Comparison of ENCODE assay signal across 10 cellular contexts in the genomic region with DNA sequence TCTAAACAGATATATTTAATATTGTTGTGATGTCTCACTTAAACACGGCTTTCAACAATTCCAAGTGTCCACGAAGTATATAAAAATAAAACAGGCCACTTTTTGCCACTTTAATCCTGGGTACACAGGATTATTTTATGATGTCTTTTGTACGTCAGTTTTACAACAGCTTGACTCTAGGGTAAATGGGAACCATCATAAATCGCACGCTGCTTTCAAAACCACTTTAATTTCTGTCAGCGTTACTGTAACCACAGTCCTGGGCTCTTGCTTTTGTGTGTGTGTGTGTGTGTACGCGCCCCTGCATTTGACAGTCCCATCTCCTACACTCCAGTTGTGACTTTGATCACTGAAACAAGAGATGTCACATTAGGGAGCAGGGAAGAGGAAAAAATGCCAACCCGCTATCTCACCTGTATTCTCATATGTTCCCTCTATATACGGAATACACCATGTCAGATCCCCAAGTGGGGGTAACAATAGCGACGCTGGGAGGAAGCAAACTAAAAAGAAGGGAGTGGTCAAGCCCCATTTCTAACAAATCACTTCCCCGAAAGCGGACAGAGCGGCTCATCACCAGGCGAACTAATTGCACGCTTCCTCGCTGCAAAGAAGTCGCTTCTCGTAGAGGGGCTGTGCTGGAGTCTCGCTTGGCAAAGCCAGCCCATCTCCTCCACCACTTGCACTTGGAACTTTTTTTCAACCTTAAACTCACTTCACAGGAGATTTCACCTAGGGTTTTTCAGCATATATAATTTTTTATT. TPM values are rescaled to one million over a fixed set of nuclear protein-coding genes. Genes with fewer than 3 reads are reported as not detected.
DNase-seq lines count a peak whose midpoint lies in the region; ATAC-seq and TF ChIP-seq lines count a peak whose summit lies in the region.
"Had no signal": no experiment of that assay in that cellular context is flagged by ENCODE, and none has a peak within 500 bp of the region (broad histone marks: within the 10 kb centered on the region; RNA-seq: fewer than 3 reads in every experiment).

No MANE protein-coding gene starts in this region.

- no peak for ATAC-seq in HG03159 (IDR thresholded peaks at IDR 0.05; ENCODE audit: unreplicated experiment)
- ATAC-seq: Panc1 had no signal

- no peak for TF ChIP-seq EP300 in suprapubic skin (IDR thresholded peaks at IDR 0.05)

- peaks cover 51% of the 10 kb centered on the region for H3K4me1 ChIP-seq in suprapubic skin

- DNase-seq in NCI-H2107 treated with DMSO at 0.1 percent for 48 hours (lab: John Stamatoyannopoulos, UW; ENCODE audit: unreplicated experiment): peak; percentile 13
- no peak for DNase-seq in NCI-H2107 (lab: John Stamatoyannopoulos, UW)
- DNase-seq in astrocyte of the hippocampus (ENCODE audit: low read depth, low spot score): peak; percentile 52
- DNase-seq in kidney glomerular epithelial cell (lab: John Stamatoyannopoulos, UW): peak; percentile 57
- no peak for DNase-seq in suprapubic skin (ENCODE audit: low spot score in 2 of 2)
- no peak for DNase-seq in NCI-H1436 (lab: John Stamatoyannopoulos, UW)
- DNase-seq in NCI-H2081 treated with DMSO at 0.1 percent for 48 hours (lab: John Stamatoyannopoulos, UW): no peak
- DNase-seq: CD4-positive, CD25-positive, alpha-beta regulatory T cell had no signal

- TF ChIP-seq CTCF in suprapubic skin (IDR thresholded peaks at IDR 0.05): no peak

- no peaks in the 10 kb centered on the region for H3K9me3 ChIP-seq in suprapubic skin

- H3K36me3 ChIP-seq in suprapubic skin: no peaks in the 10 kb centered on the region

- no peak overlapping the region for H3K27ac ChIP-seq in suprapubic skin

- no peaks in the 10 kb centered on the region for H3K27me3 ChIP-seq in suprapubic skin

- peak overlapping the region; percentile 86 for H3K4me3 ChIP-seq in suprapubic skin

- 32% methylated on average over 21 of the region's 21 CpGs for WGBS in suprapubic skin

- TF ChIP-seq POLR2A in suprapubic skin (IDR thresholded peaks at IDR 0.05): no peak

RNA-seq across cellular contexts. Expression of a gene that starts 1.1 kb away (rescaled TPM):
- 10 to 100 TPM in 2 of 4 donors, 1 to 10 TPM in 2; 6.5 to 12.3 (median 8.9) TPM for total RNA-seq in suprapubic skin
- total RNA-seq: CD4-positive, CD25-positive, alpha-beta regulatory T cell had no signal

Comparison
In these comparisons a context has a peak if more than half of its experiments do, and no peak if none do; other contexts are left out.
1. DNase-seq: peak in NCI-H2107 treated with DMSO at 0.1 percent for 48 hours (single experiment), astrocyte of the hippocampus (single experiment) and kidney glomerular epithelial cell (single experiment); none in NCI-H2107 (single experiment), suprapubic skin (0 of 2), NCI-H1436 (single experiment) and NCI-H2081 treated with DMSO at 0.1 percent for 48 hours (single experiment).